1 cellular context compared by ENCODE assay signal in genomic region chr6:107840636-107841264, GRCh38.
TF ChIP-seq lines count a peak whose summit lies in the region.

No MANE protein-coding gene starts in this region.

TF ChIP-seq in K562, 482 proteins besides CTCF, POLR2A, EP300 and RAD21:
- TF ChIP-seq CEBPG (CRISPR knock-in tag; IDR thresholded peaks at IDR 0.05): no peak
- TF ChIP-seq CEBPG (tag; conservative IDR thresholded peaks at IDR 0.05 in 1 of 2, IDR thresholded peaks at IDR 0.05 in 1 of 2): peak in 1 of 2 experiments; percentile 53; a peak in 1 of 4 replicates
- TF ChIP-seq ATF3 (IDR thresholded peaks at IDR 0.05): 0 out of 2 replicates have a peak, but pooled peaks have one; percentile 7
- no peak for TF ChIP-seq ATF3 (CRISPR knock-in tag; conservative IDR thresholded peaks at IDR 0.05)
- no peak for TF ChIP-seq BCL6 (CRISPR knock-in tag; IDR thresholded peaks at IDR 0.05)
TF ChIP-seq in K562: peak in this region for 2.
